In the genomic region with DNA sequence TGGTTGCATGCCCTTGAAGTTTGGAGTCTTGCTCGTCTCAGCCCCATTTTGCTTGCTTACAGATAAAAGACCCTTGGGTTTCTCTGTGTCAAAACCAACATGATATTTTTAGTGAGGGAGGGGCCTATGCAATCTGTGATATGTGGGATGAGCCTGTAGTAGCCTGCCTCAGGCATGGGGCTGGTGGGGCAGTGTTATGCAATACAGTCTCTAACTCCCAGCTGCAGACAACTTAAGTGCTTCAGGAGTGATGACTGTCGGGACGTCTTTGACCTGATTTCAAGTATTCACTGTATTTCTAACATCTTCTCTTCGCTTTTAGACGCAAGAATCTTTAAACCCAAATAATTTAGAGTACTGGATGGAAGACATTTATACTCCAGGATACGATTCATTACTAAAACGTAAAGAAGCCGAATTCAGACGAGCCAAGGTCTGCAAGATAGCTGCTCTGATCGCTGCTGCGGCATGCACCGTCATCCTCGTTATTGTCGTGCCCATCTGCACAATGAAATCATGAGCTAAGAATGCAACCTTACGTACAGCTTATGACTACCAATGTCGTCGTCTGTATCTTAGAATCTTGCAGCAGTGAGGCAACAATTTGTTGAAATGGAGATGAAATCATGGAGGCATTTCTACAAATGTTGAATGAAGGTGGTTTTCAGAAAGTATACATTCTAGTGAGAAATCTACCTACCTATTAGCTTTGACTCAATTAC, we compare ENCODE assay signal across 17 cellular contexts.
"Had no signal": no experiment of that assay in that cellular context is flagged by ENCODE, and none has a peak within 500 bp of the region (broad histone marks: within the 10 kb centered on the region; RNA-seq: fewer than 3 reads in every experiment).

No MANE protein-coding gene starts in this region.

- H3K4me3 ChIP-seq: esophagus squamous epithelium, gastrocnemius medialis, heart right ventricle, pancreas, smooth muscle cell, upper lobe of left lung, uterus had no signal

- DNase-seq: effector memory CD8-positive, alpha-beta T cell; esophagus squamous epithelium; gastrocnemius medialis; heart right ventricle; hypothalamus; islet precursor cell; mammary epithelial cell; natural killer cell; nucleus accumbens; pancreas; right cardiac atrium; stimulated activated CD4-positive, alpha-beta T cell treated with anti-CD3 and anti-CD28 coated beads, Interleukin-2, amount 100 ng/mL, for 48 hours; stimulated activated naive CD4-positive, alpha-beta T cell treated with Interleukin-2 at 50 U/mL for 16 hours; upper lobe of left lung; uterus had no signal

- H3K4me2 ChIP-seq: smooth muscle cell had no signal

- H3K27me3 ChIP-seq: esophagus squamous epithelium, gastrocnemius medialis, pancreas, upper lobe of left lung, uterus had no signal

- H3K36me3 ChIP-seq: esophagus squamous epithelium, gastrocnemius medialis, heart right ventricle, upper lobe of left lung, uterus had no signal

- H3K27ac ChIP-seq: esophagus squamous epithelium, gastrocnemius medialis, heart right ventricle, pancreas, upper lobe of left lung, uterus had no signal

- H3K4me1 ChIP-seq: esophagus squamous epithelium, gastrocnemius medialis, heart right ventricle, upper lobe of left lung, uterus had no signal

- H3K9me3 ChIP-seq: esophagus squamous epithelium, gastrocnemius medialis, heart right ventricle, pancreas, upper lobe of left lung, uterus had no signal

- FAIRE-seq: colon, pancreas had no signal
